In genomic region chr17:61196799-61197198, GRCh38 we compare ENCODE assay signal across 15 cellular contexts.
"Had no signal": no experiment of that assay in that cellular context is flagged by ENCODE, and none has a peak within 500 bp of the region (broad histone marks: within the 10 kb centered on the region; RNA-seq: fewer than 3 reads in every experiment).

No MANE protein-coding gene starts in this region.

- H3K4me2 ChIP-seq: neural progenitor cell, smooth muscle cell had no signal

- H3K4me1 ChIP-seq: neural progenitor cell, right atrium auricular region had no signal

- H3K4me3 ChIP-seq: neural progenitor cell, right atrium auricular region, smooth muscle cell had no signal

- H3K27me3 ChIP-seq: dorsolateral prefrontal cortex, neural progenitor cell, right atrium auricular region, tibial nerve had no signal

- H3K36me3 ChIP-seq: neural progenitor cell, right atrium auricular region, tibial nerve had no signal

- DNase-seq: activated CD4-positive, alpha-beta T cell treated with anti-CD3 and anti-CD28 coated beads for 1 hour; activated CD4-positive, alpha-beta T cell treated with anti-CD3 and anti-CD28 coated beads, Interleukin-2, amount 50 U/mL, for 48 hours; activated effector memory CD4-positive, alpha-beta T cell treated with anti-CD3 and anti-CD28 coated beads, Interleukin-2, amount 50 U/mL, for 16 hours; activated T-cell treated with anti-CD3 and anti-CD28 coated beads, Interleukin-2, amount 50 U/mL, for 4 hours; amygdala; dorsolateral prefrontal cortex; foreskin melanocyte; head of caudate nucleus; islet precursor cell; mesendoderm; posterior cingulate gyrus had no signal

- H2AFZ ChIP-seq: neural progenitor cell had no signal

- H3K9ac ChIP-seq: neural progenitor cell had no signal

- H3K27ac ChIP-seq: dorsolateral prefrontal cortex, neural progenitor cell, right atrium auricular region had no signal
